Comparison of ENCODE assay signal across 15 cellular contexts in genomic region chr18:10916865-10917264, GRCh38.
A peak's percentile ranks its signal among the peaks of the same experiment; 100 is the strongest.
DNase-seq lines count a peak whose midpoint lies in the region; ATAC-seq and TF ChIP-seq lines count a peak whose summit lies in the region.
"Had no signal": no experiment of that assay in that cellular context is flagged by ENCODE, and none has a peak within 500 bp of the region (broad histone marks: within the 10 kb centered on the region; RNA-seq: fewer than 3 reads in every experiment).

No MANE protein-coding gene starts in this region.

- peaks cover under 1% of the 10 kb centered on the region for H3K36me3 Mint-ChIP-seq in chondrocyte (ENCODE audit: low read depth)
- H3K36me3 Mint-ChIP-seq: CD4-positive, alpha-beta memory T cell had no signal

- no peak overlapping the region for H2AFZ ChIP-seq in OCI-LY1 (ENCODE audit: low read length)
- peak overlapping the region; percentile 54; the same call in 1 of the 2 replicates for H2AFZ ChIP-seq in OCI-LY7 (ENCODE audit: low read length)
- no peak overlapping the region for H2AFZ ChIP-seq in osteoblast (ENCODE audit: low read length)
- H2AFZ ChIP-seq in smooth muscle cell (ENCODE audit: low read depth) = no peak overlapping the region
- H2AFZ ChIP-seq: GM23248 had no signal

- POLR2A ChIA-PET in OCI-LY7 (lab: Charles Lee) = no interaction called here

- H4K20me1 ChIP-seq in OCI-LY1 (ENCODE audit: insufficient read depth, low read length) (no peaks in the 10 kb centered on the region), OCI-LY7 (ENCODE audit: insufficient read depth, low read length) (no peaks in the 10 kb centered on the region), osteoblast (ENCODE audit: insufficient read depth, low read length) (no peaks in the 10 kb centered on the region), smooth muscle cell (ENCODE audit: low read depth) (no peaks in the 10 kb centered on the region)

- H3K9me3 ChIP-seq in OCI-LY1 (ENCODE audit: low read length) (no peaks in the 10 kb centered on the region), OCI-LY7 (ENCODE audit: low read length) (no peaks in the 10 kb centered on the region), osteoblast (ENCODE audit: low read depth, low read length) (no peaks in the 10 kb centered on the region), smooth muscle cell (replicated peaks; ENCODE audit: low read depth) (no peaks in the 10 kb centered on the region)
- H3K9me3 ChIP-seq: Caco-2 had no signal

- no peaks in the 10 kb centered on the region for H3K9me2 ChIP-seq in OCI-LY1 (ENCODE audit: low read depth, low read length)
- no peaks in the 10 kb centered on the region for H3K9me2 ChIP-seq in OCI-LY7 (ENCODE audit: insufficient read depth, low read length)

- peaks cover under 1% of the 10 kb centered on the region for H3K9me3 Mint-ChIP-seq in chondrocyte (ENCODE audit: low read depth)
- H3K9me3 Mint-ChIP-seq: CD4-positive, alpha-beta memory T cell had no signal

- ATAC-seq in GM19463 (IDR thresholded peaks at IDR 0.05; ENCODE audit: unreplicated experiment) = no peak
- ATAC-seq: HCT116 had no signal

- no peak overlapping the region for H3K4me3 Mint-ChIP-seq in chondrocyte (ENCODE audit: unreplicated experiment)
- H3K4me3 Mint-ChIP-seq: CD4-positive, alpha-beta memory T cell; H9 had no signal

- no peaks in the 10 kb centered on the region for H3K27me3 ChIP-seq in OCI-LY1 (ENCODE audit: insufficient read depth, low read length)
- H3K27me3 ChIP-seq in osteoblast (ENCODE audit: insufficient read depth, low read length) = no peaks in the 10 kb centered on the region
- H3K27me3 ChIP-seq in smooth muscle cell (ENCODE audit: low read depth) = no peaks in the 10 kb centered on the region

- H3K4me1 Mint-ChIP-seq in chondrocyte (ENCODE audit: low read depth) = peaks cover 57% of the 10 kb centered on the region
- H3K4me1 Mint-ChIP-seq: CD4-positive, alpha-beta memory T cell had no signal

- H3K4me3 ChIP-seq in OCI-LY1 (ENCODE audit: low read depth, low read length, poor library complexity, severe bottlenecking) (no peak overlapping the region), OCI-LY7 (ENCODE audit: low read depth, low read length, poor library complexity, severe bottlenecking) (no peak overlapping the region), osteoblast (ENCODE audit: insufficient read depth, low read length) (no peak overlapping the region), smooth muscle cell (no peak overlapping the region)
- H3K4me3 ChIP-seq: GM23248 had no signal

- no peaks in the 10 kb centered on the region for H3F3A ChIP-seq in OCI-LY1 (ENCODE audit: insufficient read depth, low read length)
- no peaks in the 10 kb centered on the region for H3F3A ChIP-seq in smooth muscle cell (ENCODE audit: low read depth)

- H3K36me3 ChIP-seq in OCI-LY1 (ENCODE audit: insufficient read depth, low read length) = no peaks in the 10 kb centered on the region
- no peaks in the 10 kb centered on the region for H3K36me3 ChIP-seq in OCI-LY7 (ENCODE audit: insufficient read depth, low read length)
- no peaks in the 10 kb centered on the region for H3K36me3 ChIP-seq in osteoblast (ENCODE audit: insufficient read depth, low read length)
- H3K36me3 ChIP-seq in smooth muscle cell (ENCODE audit: low read depth) = no peaks in the 10 kb centered on the region

- peak overlapping the region; percentile 78 for H3K27ac Mint-ChIP-seq in chondrocyte (ENCODE audit: unreplicated experiment)
- H3K27ac Mint-ChIP-seq: CD4-positive, alpha-beta memory T cell; H9 had no signal

- H3K27ac ChIP-seq in OCI-LY1 (ENCODE audit: low read depth, low read length, poor library complexity, severe bottlenecking) (peak overlapping the region; percentile 70), OCI-LY7 (ENCODE audit: low read depth, low read length, poor library complexity, severe bottlenecking) (no peak overlapping the region), osteoblast (ENCODE audit: low read depth, low read length) (no peak overlapping the region), smooth muscle cell (ENCODE audit: low read depth) (no peak overlapping the region)
- H3K27ac ChIP-seq: GM23248 had no signal

- no peak for TF ChIP-seq CTCF in OCI-LY1 (IDR thresholded peaks at IDR 0.05; ENCODE audit: low read length)
- no peak for TF ChIP-seq CTCF in OCI-LY7 (conservative IDR thresholded peaks at IDR 0.05; ENCODE audit: low read length)
- TF ChIP-seq CTCF in chondrocyte (IDR thresholded peaks at IDR 0.05) = no peak
- no peak for TF ChIP-seq CTCF in osteoblast (IDR thresholded peaks at IDR 0.05; ENCODE audit: extremely low read depth, low read depth, low read length)
- TF ChIP-seq CTCF in smooth muscle cell (IDR thresholded peaks at IDR 0.05; ENCODE audit: borderline replicate concordance, insufficient read depth, poor library complexity, severe bottlenecking) = no peak

- H3K4me2 ChIP-seq in OCI-LY1 (ENCODE audit: low read length) = no peak overlapping the region
- H3K4me2 ChIP-seq in OCI-LY7 (ENCODE audit: low read length) = no peak overlapping the region
- H3K4me2 ChIP-seq in osteoblast (ENCODE audit: insufficient read depth, low read length) = no peak overlapping the region
- no peak overlapping the region for H3K4me2 ChIP-seq in smooth muscle cell

- H3K4me1 ChIP-seq in OCI-LY1 (ENCODE audit: insufficient read depth, low read length, severe bottlenecking) (peaks cover 55% of the 10 kb centered on the region), OCI-LY7 (ENCODE audit: insufficient read depth, low read length, poor library complexity, severe bottlenecking) (peaks cover 5% of the 10 kb centered on the region), osteoblast (ENCODE audit: insufficient read depth, low read length) (peaks cover 10% of the 10 kb centered on the region), smooth muscle cell (ENCODE audit: low read depth) (peaks cover 6% of the 10 kb centered on the region)
- H3K4me1 ChIP-seq: Caco-2 had no signal

- no peak overlapping the region; the same call in 1 of the 2 replicates for H3K9ac ChIP-seq in OCI-LY1 (ENCODE audit: low read length)
- no peak overlapping the region for H3K9ac ChIP-seq in smooth muscle cell (ENCODE audit: low read depth)
- H3K9ac ChIP-seq: GM23248 had no signal

- intact Hi-C loops in OCI-LY7 (cut with micrococcal nuclease; ENCODE audit: unreplicated experiment) = no loop called here

- 67% methylated on average over 4 of the region's 4 CpGs for WGBS in smooth muscle cell (ENCODE audit: low lambda C conversion rate)

- BruUV-seq in OCI-LY7 (replicated peaks; lab: Mats Ljungman, UMichigan) = no TSS peak

- no peaks in the 10 kb centered on the region for H3K27me3 Mint-ChIP-seq in chondrocyte (ENCODE audit: low read depth)

- CTCF ChIA-PET in OCI-LY7 (lab: Charles Lee; ENCODE audit: unreplicated experiment) = no interaction called here

- H3K79me2 ChIP-seq in OCI-LY1 (ENCODE audit: insufficient read depth, low read length) (no peaks in the 10 kb centered on the region), OCI-LY7 (ENCODE audit: insufficient read depth, low read depth, low read length) (no peaks in the 10 kb centered on the region), osteoblast (ENCODE audit: insufficient read depth, low read length) (no peaks in the 10 kb centered on the region), smooth muscle cell (ENCODE audit: low read depth) (no peaks in the 10 kb centered on the region)

- DNase-seq in OCI-LY7 (ENCODE audit: low spot score) (no peak), chondrocyte (ENCODE audit: low spot score) (no peak), osteoblast (ENCODE audit: insufficient read length, low spot score, missing footprints) (peak; percentile 27), COLO829 (ENCODE audit: low spot score) (no peak), smooth muscle cell (lab: John Stamatoyannopoulos, UW; ENCODE audit: unreplicated experiment) (no peak)
- DNase-seq: C1 segment of cervical spinal cord; Caco-2; CD4-positive, alpha-beta memory T cell; DMS153; DND-41; GM23248; H9 had no signal
